Comparison of ENCODE assay signal across 29 cellular contexts in genomic region chr10:115720121-115720520, GRCh38.
"Had no signal": no experiment of that assay in that cellular context is flagged by ENCODE, and none has a peak within 500 bp of the region (broad histone marks: within the 10 kb centered on the region; RNA-seq: fewer than 3 reads in every experiment).

No MANE protein-coding gene starts in this region.

- H3K36me3 ChIP-seq: adrenal gland, ascending aorta, brain microvascular endothelial cell, cardiac muscle cell had no signal

- H3K27ac ChIP-seq: adrenal gland, ascending aorta, body of pancreas, brain microvascular endothelial cell, cardiac muscle cell had no signal

- H3K4me1 ChIP-seq: adrenal gland, ascending aorta, body of pancreas had no signal

- H3K4me3 ChIP-seq: adrenal gland, ascending aorta, body of pancreas, cardiac muscle cell had no signal

- H3K27me3 ChIP-seq: adrenal gland, ascending aorta, body of pancreas, brain microvascular endothelial cell, cardiac muscle cell had no signal

- DNase-seq: activated effector memory CD4-positive, alpha-beta T cell treated with anti-CD3 and anti-CD28 coated beads, Interleukin-2, amount 50 U/mL, for 16 hours; activated effector memory CD4-positive, alpha-beta T cell treated with Interleukin-2 at 50 U/mL for 16 hours; activated gamma-delta T cell; activated gamma-delta T cell treated with Interleukin-2 at 50 U/mL for 16 hours; activated naive CD4-positive, alpha-beta T cell; activated naive CD4-positive, alpha-beta T cell treated with anti-CD3 and anti-CD28 coated beads for 36 hours; activated naive CD4-positive, alpha-beta T cell treated with anti-CD3 and anti-CD28 coated beads, Interleukin-2, amount 10 ng/mL, durations not matched to agents 7 days and 5 days; activated naive CD4-positive, alpha-beta T cell treated with anti-CD3 and anti-CD28 coated beads, Interleukin-2, amount 50 U/mL, for 16 hours; activated naive CD4-positive, alpha-beta T cell treated with Interleukin-2 at 50 U/mL for 16 hours; activated naive CD8-positive, alpha-beta T cell treated with anti-CD3 and anti-CD28 coated beads for 36 hours; activated naive CD8-positive, alpha-beta T cell treated with anti-CD3 and anti-CD28 coated beads, Interleukin-2, amount 10 ng/mL, durations not matched to agents 7 days and 5 days; activated naive CD8-positive, alpha-beta T cell treated with anti-CD3 and anti-CD28 coated beads, Interleukin-2, amount 50 U/mL, for 24 hours; activated T-cell treated with anti-CD3 and anti-CD28 coated beads, Interleukin-2, amount 50 U/mL, for 1 hour; activated T-cell treated with anti-CD3 and anti-CD28 coated beads, Interleukin-2, amount 50 U/mL, for 24 hours; activated T-cell treated with anti-CD3 and anti-CD28 coated beads, Interleukin-2, amount 50 U/mL, for 4 hours; activated T-cell treated with anti-CD3 and anti-CD28 coated beads, Interleukin-2, amount 50 U/mL, for 48 hours; activated T-cell treated with anti-CD3 and anti-CD28 coated beads, Interleukin-2, amount 50 U/mL, for 72 hours; adrenal gland; amniotic stem cell; amygdala; anterior cingulate cortex; aorta; body of pancreas; brain microvascular endothelial cell; caudate nucleus; central memory CD4-positive, alpha-beta T cell; cerebellar nuclear complex had no signal

- H3K9me3 ChIP-seq: adrenal gland, ascending aorta, body of pancreas had no signal
